8 cellular contexts compared by ENCODE assay signal in genomic region chr3:122513386-122514122, GRCh38. TPM values are rescaled to one million over a fixed set of nuclear protein-coding genes. Genes with fewer than 3 reads are reported as not detected.
DNase-seq lines count a peak whose midpoint lies in the region; ATAC-seq and TF ChIP-seq lines count a peak whose summit lies in the region.

No MANE protein-coding gene starts in this region.

- CTCF ChIA-PET in AG04449 (lab: Yijun Ruan, JAX) = interaction anchor here (0.9 to 1.2 kb wide), 3 partner anchors 49 to 166 kb away, joined by 3 read pairs; no protein-coding TSS in a partner anchor
- CTCF ChIA-PET in HEK293 (lab: Yijun Ruan, JAX) = interaction anchor here (0.6 kb wide), 1 partner anchor 166 kb away, joined by 3 read pairs; no protein-coding TSS in a partner anchor

- H3K36me3 ChIP-seq in HEK293 (ENCODE audit: control insufficient read depth in 2 of 2, insufficient read depth in 1 of 2, low read length in 2 of 2) = no peaks in the 10 kb centered on the region
- H3K36me3 ChIP-seq in lower lobe of right lung = no peaks in the 10 kb centered on the region
- no peaks in the 10 kb centered on the region for H3K36me3 ChIP-seq in vagina

- in situ Hi-C loops in astrocyte of the cerebellum (cut with HindIII; ENCODE audit: low sequenced_read_pairs) = no loop called here

- POLR2A ChIA-PET in AG04449 (lab: Yijun Ruan, JAX) (interaction anchor here (0.6 kb wide), 1 partner anchor 20 kb away, joined by 3 read pairs; no protein-coding TSS in a partner anchor), HEK293 (lab: Yijun Ruan, JAX) (interaction anchor here (0.7 to 1.7 kb wide), 6 partner anchors 8 to 97 kb away, joined by 3 to 10 read pairs (median 4); partner anchors contain the start of gene WDR5B)

- H3K9me3 ChIP-seq in HEK293 (ENCODE audit: control insufficient read depth, insufficient read depth, low read depth, low read length) (no peaks in the 10 kb centered on the region), lower lobe of right lung (peaks cover 3% of the 10 kb centered on the region), vagina (no peaks in the 10 kb centered on the region)

- H3K27ac ChIP-seq in HEK293 (ENCODE audit: extremely low read depth, low read depth, low read length) = peak overlapping the region; percentile 98
- H3K27ac ChIP-seq in lower lobe of right lung = peak overlapping the region; percentile 96
- H3K27ac ChIP-seq in vagina = peak overlapping the region; percentile 96

- TF ChIP-seq CTCF in AG04449 (IDR thresholded peaks at IDR 0.05; ENCODE audit: insufficient read depth, low read length, missing control alignments) (no peak), HEK293 (tag by site-specific recombination; IDR thresholded peaks at IDR 0.05) (no peak), astrocyte of the cerebellum (IDR thresholded peaks at IDR 0.05; ENCODE audit: low read depth, low read length, missing control alignments) (no peak), lower lobe of right lung (IDR thresholded peaks at IDR 0.05) (no peak), vagina (IDR thresholded peaks at IDR 0.05) (no peak)

- H3K4me1 ChIP-seq in HEK293 (ENCODE audit: control insufficient read depth, insufficient read depth, low read length) (peaks cover 7% of the 10 kb centered on the region; the same call in 1 of the 2 replicates), lower lobe of right lung (peaks cover 34% of the 10 kb centered on the region), vagina (peaks cover 34% of the 10 kb centered on the region)

- intact Hi-C loops in lower lobe of right lung (cut with DNase I) (no loop called here), vagina (cut with DNase I) (no loop called here)

- H3K27me3 ChIP-seq in lower lobe of right lung (ENCODE audit: low read depth) = no peaks in the 10 kb centered on the region
- H3K27me3 ChIP-seq in vagina = no peaks in the 10 kb centered on the region

- H3K4me3 ChIP-seq in AG04449 (ENCODE audit: low read depth, low read length) (peak overlapping the region; percentile 82), HEK293 (ENCODE audit: low read depth, low read length) (peak overlapping the region; percentile 77), astrocyte of the cerebellum (ENCODE audit: low read depth, low read length) (peak overlapping the region; percentile 86), lower lobe of right lung (peak overlapping the region; percentile 89), vagina (peak overlapping the region; percentile 79 to 81)

- ATAC-seq in lower lobe of right lung (no peak), HG02852 (IDR thresholded peaks at IDR 0.05; ENCODE audit: unreplicated experiment) (no peak)

- no peak for TF ChIP-seq POLR2A in vagina (IDR thresholded peaks at IDR 0.05)

- DNase-seq in AG04449 (ENCODE audit: low read depth, low spot score) (no peak), astrocyte of the cerebellum (ENCODE audit: low read depth) (peak; percentile 38), lower lobe of right lung (no peak), vagina (ENCODE audit: extremely low spot score in 2 of 2) (no peak), retina (no peak)
- DNase-seq in activated CD4-positive, alpha-beta T cell treated with anti-CD3 and anti-CD28 coated beads for 4 hours = no peak

TF ChIP-seq in HEK293, 187 proteins besides CTCF, POLR2A, EP300 and RAD21 (continues in another document):
- TF ChIP-seq ZNF629 (tag by site-specific recombination; IDR thresholded peaks at IDR 0.05) = peak; percentile 51; the same call in 1 of the 2 replicates
- TF ChIP-seq ZNF548 (tag by site-specific recombination; IDR thresholded peaks at IDR 0.05) = no peak
- 0 out of 2 replicates have a peak, but pooled peaks have one; percentile 27 for TF ChIP-seq KLF17 (tag by site-specific recombination; IDR thresholded peaks at IDR 0.05)
- TF ChIP-seq ZNF791 (tag by site-specific recombination; IDR thresholded peaks at IDR 0.05) = no peak
- peak; percentile 34; the same call in 1 of the 2 replicates for TF ChIP-seq ZNF366 (tag by site-specific recombination; conservative IDR thresholded peaks at IDR 0.05)
- TF ChIP-seq ZNF280D (tag by site-specific recombination; IDR thresholded peaks at IDR 0.05) = no peak
- TF ChIP-seq KLF10 (tag by site-specific recombination; IDR thresholded peaks at IDR 0.05) = 0 out of 2 replicates have a peak, but pooled peaks have one; percentile 14
- peak; percentile 94 for TF ChIP-seq ZNF121 (tag by site-specific recombination; IDR thresholded peaks at IDR 0.05)
- peak; percentile 88 for TF ChIP-seq ZBTB17 (tag by site-specific recombination; IDR thresholded peaks at IDR 0.05)
- TF ChIP-seq ZNF473 (tag by site-specific recombination; IDR thresholded peaks at IDR 0.05) = no peak
- peak; percentile 27; the same call in 1 of the 2 replicates for TF ChIP-seq KLF9 (tag by site-specific recombination; IDR thresholded peaks at IDR 0.05; ENCODE audit: low read depth)
- no peak for TF ChIP-seq ZNF529 (tag by site-specific recombination; IDR thresholded peaks at IDR 0.05; ENCODE audit: insufficient replicate concordance)
- no peak for TF ChIP-seq EGR2 (tag by site-specific recombination; IDR thresholded peaks at IDR 0.05; ENCODE audit: low read depth)
- peak; percentile 12; the same call in 1 of the 2 replicates for TF ChIP-seq ZEB2 (tag by site-specific recombination; IDR thresholded peaks at IDR 0.05)
- peak; percentile 52; the same call in 1 of the 2 replicates for TF ChIP-seq PRDM10 (tag by site-specific recombination; IDR thresholded peaks at IDR 0.05)
- TF ChIP-seq WT1 (tag by site-specific recombination; IDR thresholded peaks at IDR 0.05) = 0 out of 2 replicates have a peak, but pooled peaks have one; percentile 15

RNA-seq across cellular contexts. Expression of gene KPNA1, which starts 1.2 kb away (rescaled TPM):
- total RNA-seq in lower lobe of right lung (54.5 TPM), vagina (54.0 TPM)

RNA-seq across cellular contexts. Expression of gene PARP9, which starts 50.5 kb away (rescaled TPM):
- total RNA-seq in lower lobe of right lung (90.4 TPM), vagina (19.4 TPM)

RNA-seq across cellular contexts. Expression of gene DTX3L, which starts 50.6 kb away (rescaled TPM):
- total RNA-seq in lower lobe of right lung = 82.2 TPM
- total RNA-seq in vagina = 17.7 TPM
